In genomic region chrX:149903889-149904748, GRCh38 we compare ENCODE assay signal across 8 cellular contexts. TPM values are rescaled to one million over a fixed set of nuclear protein-coding genes. Genes with fewer than 3 reads are reported as not detected.
A peak's percentile ranks its signal among the peaks of the same experiment; 100 is the strongest.
DNase-seq lines count a peak whose midpoint lies in the region; ATAC-seq and TF ChIP-seq lines count a peak whose summit lies in the region.

No MANE protein-coding gene starts in this region.

- H3K27ac Mint-ChIP-seq in activated T-cell treated with anti-CD3 and anti-CD28 coated beads, Interleukin-2, amount 50 U/mL, for 24 hours = peak overlapping the region; percentile 38
- H3K27ac Mint-ChIP-seq in activated naive CD8-positive, alpha-beta T cell treated with anti-CD3 and anti-CD28 coated beads, Interleukin-2, amount 10 ng/mL, durations not matched to agents 7 days and 5 days = peak overlapping the region; percentile 76
- peak overlapping the region; percentile 89 for H3K27ac Mint-ChIP-seq in nephron progenitor cell

- ATAC-seq in HG03097 (IDR thresholded peaks at IDR 0.05; ENCODE audit: low FRiP score, unreplicated experiment) = peak; percentile 71
- ATAC-seq in activated naive CD8-positive, alpha-beta T cell treated with anti-CD3 and anti-CD28 coated beads, Interleukin-2, amount 10 ng/mL, durations not matched to agents 7 days and 5 days (ENCODE audit: low read depth) = no peak

- H3K9me3 Mint-ChIP-seq in activated T-cell treated with anti-CD3 and anti-CD28 coated beads, Interleukin-2, amount 50 U/mL, for 24 hours = no peaks in the 10 kb centered on the region
- no peaks in the 10 kb centered on the region for H3K9me3 Mint-ChIP-seq in activated naive CD8-positive, alpha-beta T cell treated with anti-CD3 and anti-CD28 coated beads, Interleukin-2, amount 10 ng/mL, durations not matched to agents 7 days and 5 days
- H3K9me3 Mint-ChIP-seq in nephron progenitor cell = peaks cover 57% of the 10 kb centered on the region

- no peak for TF ChIP-seq CTCF in nephron progenitor cell (IDR thresholded peaks at IDR 0.05)

- POLR2A ChIA-PET in activated naive CD8-positive, alpha-beta T cell treated with anti-CD3 and anti-CD28 coated beads, Interleukin-2, amount 10 ng/mL, durations not matched to agents 7 days and 5 days (lab: Charles Lee) = interaction anchor here (0.6 to 0.7 kb wide), 2 partner anchors 74 to 255 kb away, joined by 3 to 4 read pairs; no protein-coding TSS in a partner anchor

- peaks cover 16% of the 10 kb centered on the region for H3K4me1 Mint-ChIP-seq in activated T-cell treated with anti-CD3 and anti-CD28 coated beads, Interleukin-2, amount 50 U/mL, for 24 hours (ENCODE audit: low read depth)
- peaks cover 8% of the 10 kb centered on the region for H3K4me1 Mint-ChIP-seq in activated naive CD8-positive, alpha-beta T cell treated with anti-CD3 and anti-CD28 coated beads, Interleukin-2, amount 10 ng/mL, durations not matched to agents 7 days and 5 days
- H3K4me1 Mint-ChIP-seq in nephron progenitor cell = peaks cover 26% of the 10 kb centered on the region

- peaks cover 32% of the 10 kb centered on the region for H3K27me3 Mint-ChIP-seq in activated T-cell treated with anti-CD3 and anti-CD28 coated beads, Interleukin-2, amount 50 U/mL, for 24 hours
- H3K27me3 Mint-ChIP-seq in activated naive CD8-positive, alpha-beta T cell treated with anti-CD3 and anti-CD28 coated beads, Interleukin-2, amount 10 ng/mL, durations not matched to agents 7 days and 5 days = no peaks in the 10 kb centered on the region
- H3K27me3 Mint-ChIP-seq in nephron progenitor cell (ENCODE audit: low read depth, poor library complexity) = no peaks in the 10 kb centered on the region

- H3K4me3 Mint-ChIP-seq in activated T-cell treated with anti-CD3 and anti-CD28 coated beads, Interleukin-2, amount 50 U/mL, for 24 hours = peak overlapping the region; percentile 7
- peak overlapping the region; percentile 75 for H3K4me3 Mint-ChIP-seq in activated naive CD8-positive, alpha-beta T cell treated with anti-CD3 and anti-CD28 coated beads, Interleukin-2, amount 10 ng/mL, durations not matched to agents 7 days and 5 days
- peak overlapping the region; percentile 52 for H3K4me3 Mint-ChIP-seq in nephron progenitor cell

- no peaks in the 10 kb centered on the region for H3K36me3 Mint-ChIP-seq in activated T-cell treated with anti-CD3 and anti-CD28 coated beads, Interleukin-2, amount 50 U/mL, for 24 hours (ENCODE audit: low read depth)
- H3K36me3 Mint-ChIP-seq in activated naive CD8-positive, alpha-beta T cell treated with anti-CD3 and anti-CD28 coated beads, Interleukin-2, amount 10 ng/mL, durations not matched to agents 7 days and 5 days = no peaks in the 10 kb centered on the region
- no peaks in the 10 kb centered on the region for H3K36me3 Mint-ChIP-seq in nephron progenitor cell (ENCODE audit: low read depth)

- intact Hi-C loops in head of caudate nucleus (cut with DNase I) = no loop called here

- DNase-seq in activated T-cell treated with anti-CD3 and anti-CD28 coated beads, Interleukin-2, amount 50 U/mL, for 24 hours = no peak
- no peak for DNase-seq in activated T-cell treated with anti-CD3 and anti-CD28 coated beads, Interleukin-2, amount 50 U/mL, for 48 hours
- no peak for DNase-seq in activated naive CD8-positive, alpha-beta T cell treated with anti-CD3 and anti-CD28 coated beads, Interleukin-2, amount 10 ng/mL, durations not matched to agents 7 days and 5 days
- DNase-seq in nephron progenitor cell (no peak), head of caudate nucleus (no peak), NCI-H2196 (lab: John Stamatoyannopoulos, UW; ENCODE audit: unreplicated experiment) (no peak)
- no peak for DNase-seq in activated CD8-positive, alpha-beta memory T cell treated with anti-CD3 and anti-CD28 coated beads, Interleukin-2, amount 50 U/mL, for 48 hours

RNA-seq across cellular contexts. Expression of gene MAGEA8, which starts 23.1 kb away (rescaled TPM):
- not detected for total RNA-seq in activated naive CD8-positive, alpha-beta T cell treated with anti-CD3 and anti-CD28 coated beads, Interleukin-2, amount 10 ng/mL, durations not matched to agents 7 days and 5 days

RNA-seq across cellular contexts. Expression of gene HSFX4, which starts 25.3 kb away (rescaled TPM):
- total RNA-seq in activated naive CD8-positive, alpha-beta T cell treated with anti-CD3 and anti-CD28 coated beads, Interleukin-2, amount 10 ng/mL, durations not matched to agents 7 days and 5 days = not detected

RNA-seq across cellular contexts. Expression of gene EOLA2, which starts 34.2 kb away (rescaled TPM):
- 10 to 100 TPM; 40.8 to 41.5 TPM for total RNA-seq in activated naive CD8-positive, alpha-beta T cell treated with anti-CD3 and anti-CD28 coated beads, Interleukin-2, amount 10 ng/mL, durations not matched to agents 7 days and 5 days

Comparison
In these comparisons a context has a peak if more than half of its experiments do, and no peak if none do; other contexts are left out.
1. H3K27ac Mint-ChIP-seq: peak in every context shown above with its lines; median percentile 89 in nephron progenitor cell; 76 in activated naive CD8-positive, alpha-beta T cell treated with anti-CD3 and anti-CD28 coated beads, Interleukin-2, amount 10 ng/mL, durations not matched to agents 7 days and 5 days; 38 in activated T-cell treated with anti-CD3 and anti-CD28 coated beads, Interleukin-2, amount 50 U/mL, for 24 hours.
2. H3K4me3 Mint-ChIP-seq: peak in every context shown above with its lines; median percentile 75 in activated naive CD8-positive, alpha-beta T cell treated with anti-CD3 and anti-CD28 coated beads, Interleukin-2, amount 10 ng/mL, durations not matched to agents 7 days and 5 days; 52 in nephron progenitor cell; 7 in activated T-cell treated with anti-CD3 and anti-CD28 coated beads, Interleukin-2, amount 50 U/mL, for 24 hours.